In the genomic region with DNA sequence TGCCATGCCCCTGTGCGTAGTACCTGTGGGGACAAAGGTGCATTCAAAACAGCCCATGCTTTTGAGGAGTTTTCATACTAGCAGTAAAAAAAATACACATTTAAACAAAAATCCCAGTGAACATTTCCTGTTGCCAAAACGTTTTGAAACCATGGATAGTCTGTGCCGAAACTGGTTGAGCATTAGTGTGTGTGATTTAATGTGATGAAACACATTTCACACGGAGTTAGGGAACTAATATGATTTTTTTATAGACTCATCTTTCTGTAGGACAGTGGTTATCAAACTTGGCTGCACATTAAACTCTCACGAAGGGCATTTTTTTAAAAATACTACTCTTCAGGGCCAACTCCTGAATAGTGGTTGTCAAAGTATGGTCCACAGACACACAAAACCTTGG, we compare ENCODE assay signal across 1 cellular context.
TF ChIP-seq lines count a peak whose summit lies in the region.

No MANE protein-coding gene starts in this region.

TF ChIP-seq in GM23338, 12 proteins besides CTCF, POLR2A, EP300 and RAD21 (continued from another document):
- TF ChIP-seq, protein P1, sequence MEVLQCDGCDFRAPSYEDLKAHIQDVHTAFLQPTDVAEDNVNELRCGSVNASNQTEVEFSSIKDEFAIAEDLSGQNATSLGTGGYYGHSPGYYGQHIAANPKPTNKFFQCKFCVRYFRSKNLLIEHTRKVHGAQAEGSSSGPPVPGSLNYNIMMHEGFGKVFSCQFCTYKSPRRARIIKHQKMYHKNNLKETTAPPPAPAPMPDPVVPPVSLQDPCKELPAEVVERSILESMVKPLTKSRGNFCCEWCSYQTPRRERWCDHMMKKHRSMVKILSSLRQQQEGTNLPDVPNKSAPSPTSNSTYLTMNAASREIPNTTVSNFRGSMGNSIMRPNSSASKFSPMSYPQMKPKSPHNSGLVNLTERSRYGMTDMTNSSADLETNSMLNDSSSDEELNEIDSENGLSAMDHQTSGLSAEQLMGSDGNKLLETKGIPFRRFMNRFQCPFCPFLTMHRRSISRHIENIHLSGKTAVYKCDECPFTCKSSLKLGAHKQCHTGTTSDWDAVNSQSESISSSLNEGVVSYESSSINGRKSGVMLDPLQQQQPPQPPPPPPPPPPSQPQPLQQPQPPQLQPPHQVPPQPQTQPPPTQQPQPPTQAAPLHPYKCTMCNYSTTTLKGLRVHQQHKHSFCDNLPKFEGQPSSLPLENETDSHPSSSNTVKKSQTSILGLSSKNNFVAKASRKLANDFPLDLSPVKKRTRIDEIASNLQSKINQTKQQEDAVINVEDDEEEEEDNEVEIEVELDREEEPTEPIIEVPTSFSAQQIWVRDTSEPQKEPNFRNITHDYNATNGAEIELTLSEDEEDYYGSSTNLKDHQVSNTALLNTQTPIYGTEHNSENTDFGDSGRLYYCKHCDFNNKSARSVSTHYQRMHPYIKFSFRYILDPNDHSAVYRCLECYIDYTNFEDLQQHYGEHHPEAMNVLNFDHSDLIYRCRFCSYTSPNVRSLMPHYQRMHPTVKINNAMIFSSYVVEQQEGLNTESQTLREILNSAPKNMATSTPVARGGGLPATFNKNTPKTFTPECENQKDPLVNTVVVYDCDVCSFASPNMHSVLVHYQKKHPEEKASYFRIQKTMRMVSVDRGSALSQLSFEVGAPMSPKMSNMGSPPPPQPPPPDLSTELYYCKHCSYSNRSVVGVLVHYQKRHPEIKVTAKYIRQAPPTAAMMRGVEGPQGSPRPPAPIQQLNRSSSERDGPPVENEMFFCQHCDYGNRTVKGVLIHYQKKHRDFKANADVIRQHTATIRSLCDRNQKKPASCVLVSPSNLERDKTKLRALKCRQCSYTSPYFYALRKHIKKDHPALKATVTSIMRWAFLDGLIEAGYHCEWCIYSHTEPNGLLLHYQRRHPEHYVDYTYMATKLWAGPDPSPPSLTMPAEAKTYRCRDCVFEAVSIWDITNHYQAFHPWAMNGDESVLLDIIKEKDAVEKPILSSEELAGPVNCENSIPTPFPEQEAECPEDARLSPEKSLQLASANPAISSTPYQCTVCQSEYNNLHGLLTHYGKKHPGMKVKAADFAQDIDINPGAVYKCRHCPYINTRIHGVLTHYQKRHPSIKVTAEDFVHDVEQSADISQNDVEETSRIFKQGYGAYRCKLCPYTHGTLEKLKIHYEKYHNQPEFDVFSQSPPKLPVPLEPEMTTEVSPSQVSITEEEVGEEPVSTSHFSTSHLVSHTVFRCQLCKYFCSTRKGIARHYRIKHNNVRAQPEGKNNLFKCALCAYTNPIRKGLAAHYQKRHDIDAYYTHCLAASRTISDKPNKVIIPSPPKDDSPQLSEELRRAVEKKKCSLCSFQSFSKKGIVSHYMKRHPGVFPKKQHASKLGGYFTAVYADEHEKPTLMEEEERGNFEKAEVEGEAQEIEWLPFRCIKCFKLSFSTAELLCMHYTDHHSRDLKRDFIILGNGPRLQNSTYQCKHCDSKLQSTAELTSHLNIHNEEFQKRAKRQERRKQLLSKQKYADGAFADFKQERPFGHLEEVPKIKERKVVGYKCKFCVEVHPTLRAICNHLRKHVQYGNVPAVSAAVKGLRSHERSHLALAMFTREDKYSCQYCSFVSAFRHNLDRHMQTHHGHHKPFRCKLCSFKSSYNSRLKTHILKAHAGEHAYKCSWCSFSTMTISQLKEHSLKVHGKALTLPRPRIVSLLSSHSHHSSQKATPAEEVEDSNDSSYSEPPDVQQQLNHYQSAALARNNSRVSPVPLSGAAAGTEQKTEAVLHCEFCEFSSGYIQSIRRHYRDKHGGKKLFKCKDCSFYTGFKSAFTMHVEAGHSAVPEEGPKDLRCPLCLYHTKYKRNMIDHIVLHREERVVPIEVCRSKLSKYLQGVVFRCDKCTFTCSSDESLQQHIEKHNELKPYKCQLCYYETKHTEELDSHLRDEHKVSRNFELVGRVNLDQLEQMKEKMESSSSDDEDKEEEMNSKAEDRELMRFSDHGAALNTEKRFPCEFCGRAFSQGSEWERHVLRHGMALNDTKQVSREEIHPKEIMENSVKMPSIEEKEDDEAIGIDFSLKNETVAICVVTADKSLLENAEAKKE (CRISPR knock-in tag; IDR thresholded peaks at IDR 0.05): no peak
- TF ChIP-seq POLR2AphosphoS5 (IDR thresholded peaks at IDR 0.05; ENCODE audit: low read depth): no peak
